10 cellular contexts compared by ENCODE assay signal in the genomic region with DNA sequence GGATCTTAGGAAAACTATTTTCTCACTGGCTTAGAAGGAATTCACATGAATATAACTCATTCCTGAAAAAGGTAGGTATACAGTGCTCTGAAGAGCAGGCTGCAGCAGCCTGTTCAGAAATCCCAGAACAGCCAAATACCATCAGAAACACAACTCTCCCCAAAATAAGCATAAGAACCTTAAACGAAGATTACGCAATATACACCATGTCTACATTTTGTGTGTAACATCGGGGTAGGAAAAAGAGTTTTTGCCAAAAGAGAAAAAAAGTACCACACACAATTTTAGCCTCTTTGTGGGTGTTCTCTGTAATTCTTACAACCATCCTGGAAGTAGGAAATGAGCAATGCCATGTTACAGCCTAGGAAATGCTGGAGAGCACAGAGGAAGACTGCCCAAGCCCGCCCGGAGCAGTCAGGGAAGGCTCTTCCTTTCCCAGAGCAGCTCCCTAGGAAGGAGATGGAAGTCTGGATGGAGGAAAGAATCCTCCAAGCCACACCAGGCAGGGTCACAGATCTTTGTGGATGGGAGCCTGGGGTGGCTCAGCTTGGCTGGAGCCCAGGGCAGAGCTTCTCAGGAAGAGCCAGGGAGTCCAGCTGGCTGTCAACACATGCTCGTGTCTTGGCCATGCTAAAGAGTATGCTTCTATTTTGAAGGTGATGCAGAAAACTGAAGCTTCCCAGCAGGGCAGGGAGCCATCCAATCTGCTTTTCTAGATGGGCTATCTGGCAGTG. TPM values are rescaled to one million over a fixed set of nuclear protein-coding genes. Genes with fewer than 3 reads are reported as not detected.
DNase-seq lines count a peak whose midpoint lies in the region; ATAC-seq and TF ChIP-seq lines count a peak whose summit lies in the region.
"Had no signal": no experiment of that assay in that cellular context is flagged by ENCODE, and none has a peak within 500 bp of the region (broad histone marks: within the 10 kb centered on the region; RNA-seq: fewer than 3 reads in every experiment).

No MANE protein-coding gene starts in this region.

- H3K27me3 Mint-ChIP-seq in activated CD4-positive, alpha-beta T cell treated with anti-CD3 and anti-CD28 coated beads, Interleukin-2, amount 10 ng/mL, durations not matched to agents 7 days and 5 days, result no peaks in the 10 kb centered on the region

- CTCF ChIA-PET in activated CD4-positive, alpha-beta T cell treated with anti-CD3 and anti-CD28 coated beads, Interleukin-2, amount 10 ng/mL, durations not matched to agents 7 days and 5 days (lab: Charles Lee), result interaction anchor here (0.7 to 1.1 kb wide), 2 partner anchors 30 to 223 kb away, joined by 3 read pairs; no protein-coding TSS in a partner anchor

- peak overlapping the region; percentile 3 for H3K4me3 ChIP-seq in coronary artery
- H3K4me3 ChIP-seq in liver (ENCODE audit: low read depth in 1 of 3, low read length in 3 of 3), result no peak overlapping the region

- H3K27ac Mint-ChIP-seq in activated CD4-positive, alpha-beta T cell treated with anti-CD3 and anti-CD28 coated beads, Interleukin-2, amount 10 ng/mL, durations not matched to agents 7 days and 5 days, result no peak overlapping the region

- H3K27me3 ChIP-seq in liver (ENCODE audit: control insufficient read depth in 4 of 4, insufficient read depth in 4 of 4, low read length in 3 of 4), result no peaks in the 10 kb centered on the region

- H3K4me1 Mint-ChIP-seq in activated CD4-positive, alpha-beta T cell treated with anti-CD3 and anti-CD28 coated beads, Interleukin-2, amount 10 ng/mL, durations not matched to agents 7 days and 5 days, result no peaks in the 10 kb centered on the region

- POLR2A ChIA-PET in activated CD4-positive, alpha-beta T cell treated with anti-CD3 and anti-CD28 coated beads, Interleukin-2, amount 10 ng/mL, durations not matched to agents 7 days and 5 days (lab: Charles Lee), result no interaction called here

- no peaks in the 10 kb centered on the region for H3K9me3 ChIP-seq in liver (ENCODE audit: control insufficient read depth in 4 of 4, low read length in 3 of 4)

- 60% methylated on average over 6 of the region's 6 CpGs for WGBS in liver

- H3K27ac ChIP-seq in coronary artery (peak overlapping the region; percentile 76 to 88), liver (ENCODE audit: low read depth in 1 of 2, low read length in 2 of 2) (peak overlapping the region; percentile 78 to 91)

- H3K36me3 ChIP-seq in liver (ENCODE audit: control insufficient read depth in 4 of 4, insufficient read depth in 3 of 4, low read depth in 1 of 4, low read length in 3 of 4), result peaks cover 0 to 11% (median 3%) of the 10 kb centered on the region in 4 donors

- no peak overlapping the region for H3K4me3 Mint-ChIP-seq in activated CD4-positive, alpha-beta T cell treated with anti-CD3 and anti-CD28 coated beads, Interleukin-2, amount 10 ng/mL, durations not matched to agents 7 days and 5 days

- no peaks in the 10 kb centered on the region for H3K9me3 Mint-ChIP-seq in activated CD4-positive, alpha-beta T cell treated with anti-CD3 and anti-CD28 coated beads, Interleukin-2, amount 10 ng/mL, durations not matched to agents 7 days and 5 days

- ATAC-seq in GM21526 (IDR thresholded peaks at IDR 0.05; ENCODE audit: low FRiP score, unreplicated experiment), result no peak
- ATAC-seq: activated CD4-positive, CD25-positive, alpha-beta regulatory T cell treated with anti-CD3 and anti-CD28 coated beads, Interleukin-2, amount 50 U/mL, for 24 hours had no signal

- DNase-seq in LHCN-M2 (ENCODE audit: low read depth), result peak; percentile 14
- no peak for DNase-seq in coronary artery (ENCODE audit: low spot score)
- DNase-seq in superior temporal gyrus (ENCODE audit: extremely low spot score), result peak; percentile 33
- DNase-seq in inferior parietal cortex (ENCODE audit: extremely low spot score), result no peak
- no peak for DNase-seq in NCI-H1092 (lab: John Stamatoyannopoulos, UW)
- DNase-seq in activated CD4-positive, alpha-beta T cell treated with anti-CD3 and anti-CD28 coated beads, Interleukin-2, amount 10 ng/mL, durations not matched to agents 7 days and 5 days, result no peak
- DNase-seq: activated naive CD4-positive, alpha-beta T cell treated with anti-CD3 and anti-CD28 coated beads, Interleukin-2, amount 50 U/mL, for 16 hours had no signal

- H3K9ac ChIP-seq in liver (ENCODE audit: low read depth in 1 of 2, low read length in 2 of 2), result no peak overlapping the region

- H3K36me3 Mint-ChIP-seq in activated CD4-positive, alpha-beta T cell treated with anti-CD3 and anti-CD28 coated beads, Interleukin-2, amount 10 ng/mL, durations not matched to agents 7 days and 5 days (ENCODE audit: low read depth), result peaks cover 2% of the 10 kb centered on the region

- TF ChIP-seq CTCF in coronary artery (IDR thresholded peaks at IDR 0.05) (no peak), liver (IDR thresholded peaks at IDR 0.05; ENCODE audit: low read depth, low read length, missing input control) (no peak)

- peak in 1 of 2 donors; percentile 24 for TF ChIP-seq RAD21 in liver (IDR thresholded peaks at IDR 0.05)

- peaks cover 5 to 35% (median 28%) of the 10 kb centered on the region in 4 donors for H3K4me1 ChIP-seq in liver (ENCODE audit: control insufficient read depth in 4 of 4, insufficient read depth in 4 of 4, low read length in 3 of 4)

TF ChIP-seq in liver, 16 proteins besides CTCF, POLR2A, EP300 and RAD21:
- TF ChIP-seq NR2F2 (IDR thresholded peaks at IDR 0.05) (peak; percentile 41), YY1 (IDR thresholded peaks at IDR 0.05) (no peak)

RNA-seq across cellular contexts. Expression of gene ARFGAP3, which starts 49.7 kb away (rescaled TPM):
- total RNA-seq in LHCN-M2 (2014; rRNA removed) (76.7 and 87.1 TPM in 2 replicates), liver (10 to 100 TPM; 19.5 to 55.1 TPM)
- 41.8 TPM for polyA plus RNA-seq in LHCN-M2 (2012)
- polyA plus RNA-seq in liver, result 10 to 100 TPM; 18.2 to 35.6 TPM
- 10 to 100 TPM; 23.9 to 25.5 TPM for total RNA-seq in activated CD4-positive, alpha-beta T cell treated with anti-CD3 and anti-CD28 coated beads, Interleukin-2, amount 10 ng/mL, durations not matched to agents 7 days and 5 days

Comparison
In these comparisons a context has a peak if more than half of its experiments do, and no peak if none do; other contexts are left out.
1. DNase-seq: peak in LHCN-M2 (single experiment) and superior temporal gyrus (single experiment); none in coronary artery (single experiment), inferior parietal cortex (single experiment), NCI-H1092 (single experiment) and activated CD4-positive, alpha-beta T cell treated with anti-CD3 and anti-CD28 coated beads, Interleukin-2, amount 10 ng/mL, durations not matched to agents 7 days and 5 days (single experiment).